In the genomic region with DNA sequence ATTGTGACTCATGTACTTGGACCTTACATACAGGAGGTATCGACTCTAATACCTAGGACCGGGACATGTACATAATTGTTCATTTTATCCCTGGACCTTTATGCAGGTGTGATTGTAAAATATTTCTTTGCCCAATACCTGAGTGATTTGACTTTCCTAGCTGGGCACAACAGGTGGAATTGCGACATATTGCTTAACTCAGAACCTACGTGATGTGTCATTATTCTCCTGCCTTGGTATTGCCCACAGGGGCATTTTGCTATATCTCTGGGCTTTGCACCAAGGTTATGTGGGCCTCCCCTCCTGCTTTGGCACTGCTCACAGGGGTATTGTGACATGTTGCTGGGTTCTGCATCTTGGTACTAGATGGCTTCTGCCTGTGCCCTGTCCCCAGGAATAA, we compare ENCODE assay signal across 28 cellular contexts.
"Had no signal": no experiment of that assay in that cellular context is flagged by ENCODE, and none has a peak within 500 bp of the region (broad histone marks: within the 10 kb centered on the region; RNA-seq: fewer than 3 reads in every experiment).

No MANE protein-coding gene starts in this region.

- H3K36me3 Mint-ChIP-seq: mesothelial cell of epicardium; naive B cell; naive thymus-derived CD8-positive, alpha-beta T cell had no signal

- H3K27ac ChIP-seq: coronary artery, dorsolateral prefrontal cortex, epithelial cell of prostate, gastrocnemius medialis, heart right ventricle, lower lobe of right lung had no signal

- H3K9me3 Mint-ChIP-seq: naive thymus-derived CD8-positive, alpha-beta T cell had no signal

- H3K4me3 Mint-ChIP-seq: mesothelial cell of epicardium; naive B cell; naive thymus-derived CD8-positive, alpha-beta T cell had no signal

- DNase-seq: dermis blood vessel endothelial cell; dorsolateral prefrontal cortex; effector CD4-positive, alpha-beta T cell; effector memory CD4-positive, alpha-beta T cell; erythroblast; esophagus squamous epithelium; foreskin fibroblast; foreskin melanocyte; gastrocnemius medialis; glutamatergic neuron; head of caudate nucleus; heart right ventricle; hippocampal formation; left cardiac atrium; left lung; left ventricle myocardium superior; lower lobe of right lung; mesenchymal stem cell; mucosa of descending colon; naive B cell; naive thymus-derived CD8-positive, alpha-beta T cell had no signal

- H3K27ac Mint-ChIP-seq: mesothelial cell of epicardium; naive thymus-derived CD8-positive, alpha-beta T cell had no signal

- H3K4me3 ChIP-seq: coronary artery, dorsolateral prefrontal cortex, esophagus squamous epithelium, gastrocnemius medialis, heart right ventricle, left lung, lower lobe of right lung, mucosa of descending colon had no signal

- H3K27me3 Mint-ChIP-seq: naive B cell; naive thymus-derived CD8-positive, alpha-beta T cell had no signal

- ATAC-seq: esophagus mucosa; gastrocnemius medialis; heart right ventricle; left cardiac atrium; left lung; left ventricle myocardium superior; lower lobe of right lung; mucosa of descending colon; naive thymus-derived CD8-positive, alpha-beta T cell had no signal

- H3K9me3 ChIP-seq: esophagus squamous epithelium, gastrocnemius medialis, lower lobe of right lung had no signal

- H3K36me3 ChIP-seq: esophagus squamous epithelium, gastrocnemius medialis, heart right ventricle, left lung, lower lobe of right lung had no signal

- H3K4me1 Mint-ChIP-seq: mesothelial cell of epicardium; naive B cell; naive thymus-derived CD8-positive, alpha-beta T cell had no signal

- H3K27me3 ChIP-seq: dorsolateral prefrontal cortex, esophagus squamous epithelium, gastrocnemius medialis, heart right ventricle, left lung had no signal

- H3K4me1 ChIP-seq: gastrocnemius medialis, heart right ventricle, left lung, lower lobe of right lung had no signal

- FAIRE-seq: endothelial cell of umbilical vein, islet of Langerhans, keratinocyte had no signal
